13 cellular contexts compared by ENCODE assay signal in genomic region chr9:72954431-72955420, GRCh38. TPM values are rescaled to one million over a fixed set of nuclear protein-coding genes. Genes with fewer than 3 reads are reported as not detected.
DNase-seq lines count a peak whose midpoint lies in the region; ATAC-seq and TF ChIP-seq lines count a peak whose summit lies in the region.
"Had no signal": no experiment of that assay in that cellular context is flagged by ENCODE, and none has a peak within 500 bp of the region (broad histone marks: within the 10 kb centered on the region; RNA-seq: fewer than 3 reads in every experiment).

No MANE protein-coding gene starts in this region.

- no peak overlapping the region for H3K14ac ChIP-seq in H9 (ENCODE audit: insufficient read depth, low read length)

- H3K27ac Mint-ChIP-seq in H9, result no peak overlapping the region; a peak in 1 of 7 replicates

- H2BK15ac ChIP-seq in H9 (ENCODE audit: low read depth, low read length), result no peak overlapping the region

- no peaks in the 10 kb centered on the region for H3K23me2 ChIP-seq in H9 (ENCODE audit: insufficient read length, low read depth, low read length, poor library complexity, severe bottlenecking)

- H3K27me3 ChIP-seq in rectal smooth muscle tissue (ENCODE audit: control insufficient read depth, insufficient read depth, low read length) (no peaks in the 10 kb centered on the region), H9 (ENCODE audit: insufficient read depth, low read length) (no peaks in the 10 kb centered on the region)
- H3K27me3 ChIP-seq: neutrophil had no signal

- H2BK120ac ChIP-seq in H9 (ENCODE audit: low read depth, low read length, poor library complexity, severe bottlenecking), result no peak overlapping the region

- no peak overlapping the region for H3K18ac ChIP-seq in H9 (ENCODE audit: insufficient read length, low read depth, low read length)

- peaks cover 19 to 21% of the 10 kb centered on the region in 2 experiments for H3K4me1 Mint-ChIP-seq in H9

- H4K20me1 ChIP-seq in H9 (ENCODE audit: control insufficient read depth, insufficient read depth, insufficient read length), result no peaks in the 10 kb centered on the region

- H2BK12ac ChIP-seq in H9 (ENCODE audit: insufficient read length, low read depth, low read length), result no peak overlapping the region

- no peak overlapping the region for H3K4me3 ChIP-seq in fibroblast of villous mesenchyme (ENCODE audit: low read depth, low read length)
- no peak overlapping the region for H3K4me3 ChIP-seq in rectal smooth muscle tissue (ENCODE audit: low read length)

- H3K27ac ChIP-seq in rectal smooth muscle tissue (ENCODE audit: low read depth, low read length), result peak overlapping the region; percentile 1
- no peak overlapping the region for H3K27ac ChIP-seq in H9 (ENCODE audit: insufficient read length, low read depth, low read length)
- H3K27ac ChIP-seq: neutrophil had no signal

- no peak overlapping the region for H3K56ac ChIP-seq in H9 (ENCODE audit: insufficient read length, low read depth, low read length)

- no peak overlapping the region for H4K91ac ChIP-seq in H9 (ENCODE audit: insufficient read length, low read depth, low read length)

- no peak overlapping the region for H2BK5ac ChIP-seq in H9 (ENCODE audit: insufficient read length, low read length)

- H3T11ph ChIP-seq in H9 (ENCODE audit: low read length), result no peak overlapping the region

- no peak overlapping the region for H4K8ac ChIP-seq in H9 (replicated peaks; ENCODE audit: insufficient read length, low read depth, low read length)

- no peak overlapping the region for H2AK5ac ChIP-seq in H9 (ENCODE audit: insufficient read length, low read length)

- peaks cover 13 to 14% of the 10 kb centered on the region in 2 experiments for H3K9me3 Mint-ChIP-seq in H9

- H3K79me1 ChIP-seq in H9 (ENCODE audit: insufficient read depth, low read depth, low read length, poor library complexity, severe bottlenecking), result no peaks in the 10 kb centered on the region

- H3K9ac ChIP-seq in rectal smooth muscle tissue (ENCODE audit: low read length) (no peak overlapping the region), H9 (ENCODE audit: extremely low read depth, insufficient read length, low read length) (no peak overlapping the region)

- H3K27me3 Mint-ChIP-seq in H9 (ENCODE audit: low read depth), result no peaks in the 10 kb centered on the region

- H3K9me3 ChIP-seq in H9 (ENCODE audit: control insufficient read depth, low read depth, low read length), result peaks cover 5% of the 10 kb centered on the region
- H3K9me3 ChIP-seq: neutrophil had no signal

- peaks cover 6 to 18% (median 13%) of the 10 kb centered on the region in 3 experiments; a peak in 5 of 7 replicates for H3K36me3 Mint-ChIP-seq in H9 (ENCODE audit: insufficient read depth in 1 of 3, low read depth in 3 of 3)

- TF ChIP-seq CTCF in fibroblast of villous mesenchyme (IDR thresholded peaks at IDR 0.05; ENCODE audit: insufficient read depth, low read depth, low read length), result no peak
- TF ChIP-seq CTCF in H9 (conservative IDR thresholded peaks at IDR 0.05), result no peak

- H3K4me2 ChIP-seq in H9 (ENCODE audit: insufficient read depth, insufficient read length, low read length), result no peak overlapping the region

- H4K5ac ChIP-seq in H9 (ENCODE audit: insufficient read length, low read depth, low read length), result no peak overlapping the region

- no peak overlapping the region for H2AFZ ChIP-seq in H9 (ENCODE audit: low read length)

- WGBS in H9 (ENCODE audit: extremely low coverage, insufficient read length, low lambda C conversion rate), result no CpG with 5 or more reads among the region's 6 CpGs

- no peak overlapping the region for H3K4ac ChIP-seq in H9 (ENCODE audit: low read depth, low read length)

- no peak overlapping the region for H3K23ac ChIP-seq in H9 (ENCODE audit: insufficient read length, low read depth, low read length)

- H3K4me3 Mint-ChIP-seq in H9, result no peak overlapping the region

- H3K79me2 ChIP-seq in H9 (ENCODE audit: insufficient read depth, low read length), result no peaks in the 10 kb centered on the region

- no peaks in the 10 kb centered on the region for H3K36me3 ChIP-seq in rectal smooth muscle tissue (ENCODE audit: control insufficient read depth, insufficient read depth, low read length)
- H3K36me3 ChIP-seq: neutrophil had no signal

- peak; percentile 71 for DNase-seq in COR-L47 (lab: John Stamatoyannopoulos, UW)
- peak; percentile 98 for DNase-seq in NCI-H69 (lab: John Stamatoyannopoulos, UW)
- peak; percentile 81 for DNase-seq in fibroblast of villous mesenchyme (ENCODE audit: low read depth)
- DNase-seq in H9, result no peak
- DNase-seq in GOT3 (lab: John Stamatoyannopoulos, UW), result no peak
- DNase-seq: C1 segment of cervical spinal cord; NK-92 treated with Interleukin-12 subunit alpha and Interleukin-12 subunit beta, amount 100 ng/mL, for 24 hours; stimulated activated naive CD4-positive, alpha-beta T cell treated with Interleukin-2 at 50 U/mL for 16 hours; T-helper 1 cell had no signal

- H3K4me1 ChIP-seq in rectal smooth muscle tissue (ENCODE audit: control insufficient read depth, insufficient read depth, low read length), result no peaks in the 10 kb centered on the region
- H3K4me1 ChIP-seq in H9 (ENCODE audit: insufficient read depth, low read length), result peaks cover 2% of the 10 kb centered on the region; the same call in 1 of the 2 replicates

- ATAC-seq in GM19324 (IDR thresholded peaks at IDR 0.05; ENCODE audit: low FRiP score, unreplicated experiment) (no peak), GM18498 (IDR thresholded peaks at IDR 0.05; ENCODE audit: unreplicated experiment) (no peak)

- H2BK20ac ChIP-seq in H9 (ENCODE audit: low read depth, low read length, poor library complexity, severe bottlenecking), result no peak overlapping the region

RNA-seq across cellular contexts. Expression of gene ALDH1A1, which starts 1.9 kb away (rescaled TPM):
- total RNA-seq in fibroblast of villous mesenchyme (161 and 450 TPM in 2 replicates), H9 (2021) (0.68 and 1.1 TPM in 2 replicates)

Comparison
In these comparisons a context has a peak if more than half of its experiments do, and no peak if none do; other contexts are left out.
1. DNase-seq: peak in COR-L47 (single experiment), NCI-H69 (single experiment) and fibroblast of villous mesenchyme (single experiment); none in H9 (single experiment) and GOT3 (single experiment).
2. RNA of gene ALDH1A1, which starts 1.9 kb away (total RNA-seq): 161 to 450 TPM in fibroblast of villous mesenchyme; 0.68 to 1.1 TPM in H9; every median in the first group is over 10 times any median in the second.